In the genomic region with DNA sequence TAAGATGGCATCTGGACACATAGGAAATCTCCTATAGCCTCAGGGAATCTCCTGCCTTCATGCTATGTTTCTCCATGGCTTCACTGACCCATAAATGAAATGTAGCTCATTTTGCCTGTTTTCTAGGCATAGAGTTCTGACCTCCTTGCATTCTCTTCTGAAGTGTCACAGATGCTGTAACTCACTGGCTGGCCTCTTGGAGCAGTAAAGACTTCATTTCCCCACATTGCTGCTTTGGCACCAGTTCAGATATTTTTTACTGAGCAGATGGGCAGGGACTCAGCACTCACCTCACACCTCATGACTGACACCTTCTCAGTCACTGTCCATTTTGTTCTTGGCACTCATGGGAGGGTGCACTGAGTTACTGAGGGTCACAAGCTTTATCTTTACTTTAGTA, we compare ENCODE assay signal across 8 cellular contexts.
DNase-seq lines count a peak whose midpoint lies in the region; ATAC-seq, FAIRE-seq and TF ChIP-seq lines count a peak whose summit lies in the region.

No MANE protein-coding gene starts in this region.

- peaks cover 1% of the 10 kb centered on the region; the same call in 1 of the 2 replicates for H3K9me3 ChIP-seq in K562 (replicated peaks; ENCODE audit: control insufficient read depth, insufficient read depth, low read depth, low read length)
- no peaks in the 10 kb centered on the region for H3K9me3 ChIP-seq in thoracic aorta

- no peak for TF ChIP-seq EP300 in K562 (IDR thresholded peaks at IDR 0.05; ENCODE audit: low read length)

- H3K79me2 ChIP-seq in K562 (ENCODE audit: control insufficient read depth, insufficient read depth, low read length) = no peaks in the 10 kb centered on the region

- no peak for TF ChIP-seq POLR2A in K562 (conservative IDR thresholded peaks at IDR 0.05)

- no peaks in the 10 kb centered on the region for H3K9me1 ChIP-seq in K562 (ENCODE audit: control insufficient read depth, insufficient read depth, low read length)

- H4K20me1 ChIP-seq in K562 (replicated peaks; ENCODE audit: control insufficient read depth, insufficient read depth, low read length) = no peaks in the 10 kb centered on the region

- peak; percentile 29 to 43; a peak in 3 of 4 replicates for TF ChIP-seq RAD21 in K562 (CRISPR knock-in tag; conservative IDR thresholded peaks at IDR 0.05 in 1 of 2, IDR thresholded peaks at IDR 0.05 in 1 of 2)

- CTCF ChIA-PET in K562 (lab: Yijun Ruan, JAX; ENCODE audit: low intra/inter-chr PET ratio) = no interaction called here

- H3K27me3 ChIP-seq in K562 (ENCODE audit: control insufficient read depth in 2 of 2, insufficient read depth in 2 of 2, low read length in 2 of 2) = no peaks in the 10 kb centered on the region
- H3K27me3 ChIP-seq in thoracic aorta (replicated peaks; ENCODE audit: insufficient read depth) = no peaks in the 10 kb centered on the region

- POLR2A ChIA-PET in K562 (lab: Yijun Ruan, JAX) = no interaction called here

- BruUV-seq in K562 (replicated peaks; lab: Mats Ljungman, UMichigan) = no TSS peak

- no peak overlapping the region for H3K27ac ChIP-seq in K562 (ENCODE audit: extremely low read depth, low read depth, low read length)
- no peak overlapping the region for H3K27ac ChIP-seq in thoracic aorta

- H3K4me2 ChIP-seq in K562 (ENCODE audit: insufficient read depth, low read length) = no peak overlapping the region

- no peak overlapping the region for H2AFZ ChIP-seq in K562 (ENCODE audit: low read depth, low read length)

- no peaks in the 10 kb centered on the region for H3K4me1 ChIP-seq in K562 (replicated peaks in 1 of 2; ENCODE audit: control insufficient read depth in 2 of 2, insufficient read depth in 2 of 2, low read length in 2 of 2)
- H3K4me1 ChIP-seq in thoracic aorta (ENCODE audit: control insufficient read depth in 1 of 2, low read depth in 2 of 2) = peaks cover 0 to 5% of the 10 kb centered on the region in 2 donors

- H3K36me3 ChIP-seq in K562 (ENCODE audit: control insufficient read depth, insufficient read depth, low read length) = no peaks in the 10 kb centered on the region
- no peaks in the 10 kb centered on the region for H3K36me3 ChIP-seq in thoracic aorta

- H3K9ac ChIP-seq in K562 (ENCODE audit: insufficient read depth in 1 of 2, low read depth in 2 of 2, low read length in 2 of 2) = no peak overlapping the region

- no peak for TF ChIP-seq CTCF in K562 (IDR thresholded peaks at IDR 0.05 in 2 of 3, conservative IDR thresholded peaks at IDR 0.05 in 1 of 3; ENCODE audit: insufficient read depth in 2 of 3, low read depth in 1 of 3, low read length in 3 of 3)
- TF ChIP-seq CTCF in thoracic aorta (IDR thresholded peaks at IDR 0.05) = no peak

- in situ Hi-C loops in ACHN (cut with HindIII; ENCODE audit: low pct_ligation_motif_present, low pct_unique_long_range_greater_than_20kb, low sequenced_read_pairs) (no loop called here), K562 (cut with MboI) (no loop called here)

- no peak for FAIRE-seq in K562 (lab: Jason Lieb, UNC)

- DNase-seq in ACHN = peak; percentile 59
- peak; percentile 43 for DNase-seq in SK-N-DZ (ENCODE audit: low spot score)
- no peak for DNase-seq in K562 (ENCODE audit: extremely low read depth in 1 of 4, low spot score in 3 of 4)
- DNase-seq in left kidney (ENCODE audit: low read depth, low spot score) = peak; percentile 67
- no peak for DNase-seq in thoracic aorta (ENCODE audit: low spot score)
- DNase-seq in kidney glomerular epithelial cell (lab: John Stamatoyannopoulos, UW) = no peak

- intact Hi-C loops in K562 (cut with micrococcal nuclease) = no loop called here

- peak; percentile 89 for ATAC-seq in GM18498 (IDR thresholded peaks at IDR 0.05; ENCODE audit: unreplicated experiment)
- peak; percentile 84 for ATAC-seq in HG03342 (IDR thresholded peaks at IDR 0.05; ENCODE audit: unreplicated experiment)
- no peak for ATAC-seq in K562
- peak; percentile 45 for ATAC-seq in thoracic aorta (ENCODE audit: insufficient number of reproducible peaks, low FRiP score, low read depth)

- H3K4me3 ChIP-seq in K562 (no peak overlapping the region), thoracic aorta (no peak overlapping the region)

TF ChIP-seq in K562, 482 proteins besides CTCF, POLR2A, EP300 and RAD21:
- TF ChIP-seq TEAD1 (CRISPR knock-in tag; IDR thresholded peaks at IDR 0.05) (no peak), NELFE (IDR thresholded peaks at IDR 0.05; ENCODE audit: insufficient read depth, insufficient read length) (no peak), NFIC (IDR thresholded peaks at IDR 0.05) (no peak), ZNF311 (CRISPR knock-in tag; IDR thresholded peaks at IDR 0.05) (peak; percentile 34; the same call in 1 of the 2 replicates)
- TF ChIP-seq, protein P1, sequence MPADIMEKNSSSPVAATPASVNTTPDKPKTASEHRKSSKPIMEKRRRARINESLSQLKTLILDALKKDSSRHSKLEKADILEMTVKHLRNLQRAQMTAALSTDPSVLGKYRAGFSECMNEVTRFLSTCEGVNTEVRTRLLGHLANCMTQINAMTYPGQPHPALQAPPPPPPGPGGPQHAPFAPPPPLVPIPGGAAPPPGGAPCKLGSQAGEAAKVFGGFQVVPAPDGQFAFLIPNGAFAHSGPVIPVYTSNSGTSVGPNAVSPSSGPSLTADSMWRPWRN (IDR thresholded peaks at IDR 0.05; ENCODE audit: low read depth) = no peak
- TF ChIP-seq, protein P2, sequence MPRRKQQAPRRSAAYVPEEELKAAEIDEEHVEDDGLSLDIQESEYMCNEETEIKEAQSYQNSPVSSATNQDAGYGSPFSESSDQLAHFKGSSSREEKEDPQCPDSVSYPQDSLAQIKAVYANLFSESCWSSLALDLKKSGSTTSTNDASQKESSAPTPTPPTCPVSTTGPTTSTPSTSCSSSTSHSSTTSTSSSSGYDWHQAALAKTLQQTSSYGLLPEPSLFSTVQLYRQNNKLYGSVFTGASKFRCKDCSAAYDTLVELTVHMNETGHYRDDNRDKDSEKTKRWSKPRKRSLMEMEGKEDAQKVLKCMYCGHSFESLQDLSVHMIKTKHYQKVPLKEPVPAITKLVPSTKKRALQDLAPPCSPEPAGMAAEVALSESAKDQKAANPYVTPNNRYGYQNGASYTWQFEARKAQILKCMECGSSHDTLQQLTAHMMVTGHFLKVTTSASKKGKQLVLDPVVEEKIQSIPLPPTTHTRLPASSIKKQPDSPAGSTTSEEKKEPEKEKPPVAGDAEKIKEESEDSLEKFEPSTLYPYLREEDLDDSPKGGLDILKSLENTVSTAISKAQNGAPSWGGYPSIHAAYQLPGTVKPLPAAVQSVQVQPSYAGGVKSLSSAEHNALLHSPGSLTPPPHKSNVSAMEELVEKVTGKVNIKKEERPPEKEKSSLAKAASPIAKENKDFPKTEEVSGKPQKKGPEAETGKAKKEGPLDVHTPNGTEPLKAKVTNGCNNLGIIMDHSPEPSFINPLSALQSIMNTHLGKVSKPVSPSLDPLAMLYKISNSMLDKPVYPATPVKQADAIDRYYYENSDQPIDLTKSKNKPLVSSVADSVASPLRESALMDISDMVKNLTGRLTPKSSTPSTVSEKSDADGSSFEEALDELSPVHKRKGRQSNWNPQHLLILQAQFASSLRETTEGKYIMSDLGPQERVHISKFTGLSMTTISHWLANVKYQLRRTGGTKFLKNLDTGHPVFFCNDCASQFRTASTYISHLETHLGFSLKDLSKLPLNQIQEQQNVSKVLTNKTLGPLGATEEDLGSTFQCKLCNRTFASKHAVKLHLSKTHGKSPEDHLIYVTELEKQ (CRISPR knock-in tag; IDR thresholded peaks at IDR 0.05) = no peak

Comparison
In these comparisons a context has a peak if more than half of its experiments do, and no peak if none do; other contexts are left out.
1. DNase-seq: peak in ACHN (single experiment), SK-N-DZ (single experiment) and left kidney (single experiment); none in K562 (0 of 4), thoracic aorta (single experiment) and kidney glomerular epithelial cell (single experiment).